In the genomic region with DNA sequence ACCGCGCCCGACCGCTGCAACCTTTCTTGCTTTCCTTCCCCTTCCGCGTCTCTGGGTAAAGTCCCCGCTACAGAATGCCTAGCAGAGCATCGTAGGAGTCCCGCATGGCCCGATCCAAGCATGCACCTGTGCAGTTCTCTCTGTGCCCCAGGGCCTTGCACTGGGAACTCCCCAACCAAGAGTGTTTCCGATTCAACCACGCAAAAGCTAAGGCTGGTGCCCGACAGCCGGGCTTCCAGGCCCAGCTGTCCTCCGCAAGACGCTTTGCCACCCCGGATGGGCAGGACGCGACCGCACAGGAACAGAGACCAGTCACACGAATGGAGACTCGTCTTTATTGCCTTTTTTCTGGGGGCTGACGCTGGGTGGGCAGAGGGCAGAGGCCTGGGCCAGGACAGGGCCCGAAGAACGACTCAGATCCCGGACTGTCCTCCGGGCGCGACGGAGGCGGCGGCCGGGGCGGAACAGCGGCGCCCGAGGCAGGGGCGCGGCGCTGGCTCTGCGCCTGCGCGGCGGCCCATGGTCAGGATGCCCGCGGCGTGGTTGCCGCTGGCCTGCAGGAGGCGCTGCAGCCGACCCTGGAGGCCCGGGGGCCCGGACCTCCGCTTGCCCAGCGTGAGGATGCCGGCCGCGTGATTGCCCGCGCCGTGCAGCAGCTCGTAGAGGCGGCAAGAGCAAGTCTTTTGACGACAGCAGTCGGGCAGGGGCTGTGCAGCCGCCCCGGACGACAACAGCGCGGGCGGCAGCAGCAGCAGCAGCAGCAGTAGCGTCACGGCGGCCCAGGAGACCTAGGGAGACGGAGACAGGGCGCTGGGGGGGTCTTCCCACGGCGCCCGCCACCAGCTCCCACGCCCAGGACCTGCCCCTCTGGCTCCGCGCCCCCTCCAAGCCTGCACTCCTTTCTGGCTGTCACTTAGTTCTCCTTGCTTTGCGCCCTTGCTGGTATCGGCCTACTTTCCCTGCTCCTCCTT, we compare ENCODE assay signal across 8 cellular contexts. TPM values are rescaled to one million over a fixed set of nuclear protein-coding genes. Genes with fewer than 3 reads are reported as not detected.
DNase-seq lines count a peak whose midpoint lies in the region; ATAC-seq, FAIRE-seq and TF ChIP-seq lines count a peak whose summit lies in the region.

No MANE protein-coding gene starts in this region.

- peak overlapping the region; percentile 93 to 96 for H3K4me2 ChIP-seq in H1 (ENCODE audit: insufficient read depth in 1 of 2, low read depth in 2 of 2, low read length in 2 of 2)

- 17% methylated on average over 56 of the region's 83 CpGs; no CpG with 5 or more reads in 1 of the 2 experiments for WGBS in H1 (ENCODE audit: extremely low coverage in 1 of 2, insufficient coverage in 1 of 2, insufficient read length in 1 of 2, insufficient replicate concordance in 2 of 2, low coverage in 1 of 2, low lambda C conversion rate in 2 of 2, missing lambda C conversion rate in 1 of 2), 2 experiments

- no peak overlapping the region for H2BK20ac ChIP-seq in H1 (ENCODE audit: low read length)

- H3K79me1 ChIP-seq in H1 (ENCODE audit: low read depth, low read length): no peaks in the 10 kb centered on the region

- 0 out of 7 replicates have a peak overlapping the region, but pooled peaks of 1 of the 4 experiments have one; percentile 36 for H3K9ac ChIP-seq in H1 (replicated peaks in 1 of 4; ENCODE audit: extremely low read depth in 1 of 4, low read depth in 3 of 4, low read length in 3 of 4)

- peaks cover 7 to 55% (median 41%) of the 10 kb centered on the region in 4 experiments for H3K27me3 ChIP-seq in H1 (replicated peaks in 1 of 4; ENCODE audit: control insufficient read depth in 3 of 4, extremely low read depth in 1 of 4, insufficient read depth in 3 of 4, low read length in 3 of 4)

- H3K36me3 Mint-ChIP-seq in activated CD8-positive, alpha-beta T cell treated with anti-CD3 and anti-CD28 coated beads for 36 hours (ENCODE audit: low read depth): no peaks in the 10 kb centered on the region

- 0 out of 3 replicates have a peak, but pooled peaks of 1 of the 2 experiments have one; percentile 72 for TF ChIP-seq EP300 in H1 (IDR thresholded peaks at IDR 0.05; ENCODE audit: borderline replicate concordance in 1 of 2, low read depth in 2 of 2, low read length in 2 of 2)

- TF ChIP-seq RAD21 in H1 (IDR thresholded peaks at IDR 0.05 in 1 of 2, conservative IDR thresholded peaks at IDR 0.05 in 1 of 2; ENCODE audit: low read depth in 2 of 2, low read length in 2 of 2): peak; percentile 31 to 71; a peak in 3 of 4 replicates

- H2BK120ac ChIP-seq in H1 (replicated peaks; ENCODE audit: low read depth, low read length): no peak overlapping the region

- peaks cover 0 to 17% (median 15%) of the 10 kb centered on the region in 4 experiments; a peak in 5 of 7 replicates for H3K4me1 ChIP-seq in H1 (replicated peaks in 1 of 4; ENCODE audit: control insufficient read depth in 3 of 4, insufficient read depth in 4 of 4, low read length in 3 of 4)

- POLR2A ChIA-PET in activated CD8-positive, alpha-beta T cell treated with anti-CD3 and anti-CD28 coated beads for 36 hours (lab: Charles Lee): interaction anchor here (1.0 to 1.6 kb wide), 5 partner anchors 10 to 205 kb away, joined by 3 to 5 read pairs (median 4); partner anchors contain the start of genes GHDC, STAT5A and STAT5B
- POLR2A ChIA-PET in H1 (lab: Charles Lee; ENCODE audit: partially characterized antibody): interaction anchor here (1.0 to 1.2 kb wide), 4 partner anchors 10 to 240 kb away, joined by 3 to 7 read pairs (median 4); partner anchors contain the start of gene GHDC

- intact Hi-C loops in activated CD8-positive, alpha-beta T cell treated with anti-CD3 and anti-CD28 coated beads for 36 hours (cut with micrococcal nuclease): no loop called here

- no peak overlapping the region for H2AK5ac ChIP-seq in H1 (ENCODE audit: low read depth, low read length)

- H3K4me1 Mint-ChIP-seq in activated CD8-positive, alpha-beta T cell treated with anti-CD3 and anti-CD28 coated beads for 36 hours (ENCODE audit: low read depth): peaks cover 38% of the 10 kb centered on the region

- no peak overlapping the region for H3K4ac ChIP-seq in H1 (replicated peaks; ENCODE audit: insufficient read length, low read depth, low read length)

- H4K91ac ChIP-seq in H1 (replicated peaks; ENCODE audit: insufficient read length, low read length): peak overlapping the region; percentile 75

- DNase-seq in NCI-H524 (lab: John Stamatoyannopoulos, UW) (peak; percentile 59 to 83), H1 (ENCODE audit: low read depth in 1 of 2, low spot score in 2 of 2) (peak in 1 of 2 experiments; percentile 94), mesenteric fat pad (ENCODE audit: low spot score) (peak; percentile 95), middle frontal gyrus (ENCODE audit: extremely low spot score, low spot score) (no peak)
- peak; percentile 79 for DNase-seq in activated CD8-positive, alpha-beta T cell treated with anti-CD3 and anti-CD28 coated beads for 36 hours
- DNase-seq in stimulated activated CD8-positive, alpha-beta memory T cell treated with anti-CD3 and anti-CD28 coated beads, Interleukin-12 subunit alpha, Interleukin-12 subunit beta, amount 100 ng/mL, for 4 hours (ENCODE audit: low read depth): peak; percentile 65

- H2AFZ ChIP-seq in H1 (ENCODE audit: low read length): peak overlapping the region; percentile 97

- no peaks in the 10 kb centered on the region for H3K9me3 Mint-ChIP-seq in activated CD8-positive, alpha-beta T cell treated with anti-CD3 and anti-CD28 coated beads for 36 hours

- no peak for FAIRE-seq in H1 (lab: Jason Lieb, UNC)

- peaks cover 21% of the 10 kb centered on the region for H3K27me3 Mint-ChIP-seq in activated CD8-positive, alpha-beta T cell treated with anti-CD3 and anti-CD28 coated beads for 36 hours

- TF ChIP-seq CTCF in activated CD8-positive, alpha-beta T cell treated with anti-CD3 and anti-CD28 coated beads for 36 hours (IDR thresholded peaks at IDR 0.05): peak; percentile 93
- TF ChIP-seq CTCF in H1 (IDR thresholded peaks at IDR 0.05; ENCODE audit: control extremely low read depth in 1 of 3, insufficient read depth in 1 of 3, low read depth in 1 of 3, low read length in 3 of 3): peak; percentile 88 to 95 (median 91)

- H2BK15ac ChIP-seq in H1 (ENCODE audit: low read length): peak overlapping the region; percentile 34; the same call in 1 of the 2 replicates

- no peak overlapping the region for H3K23ac ChIP-seq in H1 (ENCODE audit: insufficient read length)

- no peaks in the 10 kb centered on the region for H3K79me2 ChIP-seq in H1 (ENCODE audit: control insufficient read depth in 1 of 2, insufficient read depth in 2 of 2, low read length in 2 of 2)

- H4K8ac ChIP-seq in H1 (ENCODE audit: extremely low read depth, insufficient read depth, low read length): peak overlapping the region; percentile 1; the same call in 1 of the 2 replicates

- H3K23me2 ChIP-seq in H1 (ENCODE audit: low read depth, low read length): peaks cover 13% of the 10 kb centered on the region; the same call in 1 of the 2 replicates

- H3K18ac ChIP-seq in H1 (ENCODE audit: extremely low read depth, low read length): peak overlapping the region; percentile 96

- H4K5ac ChIP-seq in H1 (ENCODE audit: insufficient read length, low read depth, low read length): no peak overlapping the region

- no peak overlapping the region for H2BK5ac ChIP-seq in H1 (ENCODE audit: low read depth, low read length)

- peak overlapping the region; percentile 80 for H3K27ac Mint-ChIP-seq in activated CD8-positive, alpha-beta T cell treated with anti-CD3 and anti-CD28 coated beads for 36 hours

- peak overlapping the region; percentile 60; the same call in 1 of the 2 replicates for H2BK12ac ChIP-seq in H1 (ENCODE audit: low read depth, low read length)

- no peaks in the 10 kb centered on the region for H4K20me1 ChIP-seq in H1 (replicated peaks in 1 of 2; ENCODE audit: control insufficient read depth in 1 of 2, insufficient read depth in 2 of 2, low read length in 2 of 2)

- no peaks in the 10 kb centered on the region for H3K9me3 ChIP-seq in H1 (ENCODE audit: insufficient read depth in 2 of 2, low read depth in 1 of 2, low read length in 1 of 2)

- H3K36me3 ChIP-seq in H1 (ENCODE audit: control insufficient read depth in 2 of 4, insufficient read depth in 4 of 4, low read length in 3 of 4): no peaks in the 10 kb centered on the region

- CTCF ChIA-PET in activated CD8-positive, alpha-beta T cell treated with anti-CD3 and anti-CD28 coated beads for 36 hours (lab: Charles Lee): interaction anchor here (0.5 to 1.7 kb wide), 19 partner anchors 9 to 365 kb away, joined by 3 to 6 read pairs (median 3); partner anchors contain the start of genes GHDC and NAGLU
- CTCF ChIA-PET in H1 (lab: Charles Lee; ENCODE audit: partially characterized antibody): interaction anchor here (0.7 to 1.9 kb wide), 13 partner anchors 10 to 132 kb away, joined by 3 to 9 read pairs (median 4); partner anchors contain the start of gene GHDC

- H3K4me3 Mint-ChIP-seq in activated CD8-positive, alpha-beta T cell treated with anti-CD3 and anti-CD28 coated beads for 36 hours: peak overlapping the region; percentile 82

- H3K56ac ChIP-seq in H1 (replicated peaks; ENCODE audit: insufficient read length, low read depth, low read length): no peak overlapping the region

- TF ChIP-seq POLR2A in GM15510 (IDR thresholded peaks at IDR 0.05; ENCODE audit: borderline replicate concordance, extremely low read depth, insufficient read length) (peak; percentile 77), H1 (IDR thresholded peaks at IDR 0.05; ENCODE audit: control extremely low read depth in 1 of 2, low read depth in 2 of 2, low read length in 2 of 2) (no peak)

- peak overlapping the region; percentile 49 to 71 (median 66) for H3K4me3 ChIP-seq in H1 (ENCODE audit: extremely low read depth in 1 of 4, insufficient read depth in 2 of 4, low read depth in 3 of 4, low read length in 4 of 4)

- peak; percentile 64 for ATAC-seq in HG03025 (IDR thresholded peaks at IDR 0.05; ENCODE audit: low FRiP score, unreplicated experiment)
- peak; percentile 75 for ATAC-seq in activated CD8-positive, alpha-beta T cell treated with anti-CD3 and anti-CD28 coated beads for 36 hours

- H3K14ac ChIP-seq in H1 (ENCODE audit: insufficient read length): no peak overlapping the region

- no peak overlapping the region for H3K27ac ChIP-seq in H1 (ENCODE audit: low read depth, low read length)

RNA-seq across cellular contexts. Expression of gene HCRT, which starts 1.2 kb away (rescaled TPM):
- total RNA-seq in activated CD8-positive, alpha-beta T cell treated with anti-CD3 and anti-CD28 coated beads for 36 hours: not detected
- not detected in 2 replicates for total RNA-seq in H1 (2021; fragmentation: NEBNext Ultra II Directional; extraction: Animal tissue kit (Norgen Biotek cat#: 25700))
- polyA plus RNA-seq in H1 (2011; rRNA removed): not detected in 2 replicates
- polyA plus RNA-seq in H1 (2011; cell fraction: cytosol; rRNA removed): not detected
- not detected for polyA plus RNA-seq in H1 (2011; cell fraction: nucleus; rRNA removed)
- polyA plus RNA-seq in H1 (2012, experiment 1 of 2): not detected in 4 replicates
- polyA plus RNA-seq in H1 (2012, experiment 2 of 2): not detected
- polyA plus RNA-seq in H1 (2013, experiment 1 of 2): 0.22 TPM
- 0.28 TPM for polyA plus RNA-seq in H1 (2013, experiment 2 of 2)
- polyA minus RNA-seq in H1 (2011; rRNA and poly(A)+ RNA removed): not detected in 2 replicates
- polyA minus RNA-seq in H1 (2011; cell fraction: cytosol; rRNA and poly(A)+ RNA removed): not detected
- polyA minus RNA-seq in H1 (2011; cell fraction: nucleus; rRNA and poly(A)+ RNA removed): not detected
- not detected for total RNA-seq in mesenteric fat pad

RNA-seq across cellular contexts. Expression of gene KCNH4, which starts 3.1 kb away (rescaled TPM):
- total RNA-seq in activated CD8-positive, alpha-beta T cell treated with anti-CD3 and anti-CD28 coated beads for 36 hours: under 1 TPM; 0.38 to 0.43 TPM
- total RNA-seq in H1 (2021; fragmentation: NEBNext Ultra II Directional; extraction: Animal tissue kit (Norgen Biotek cat#: 25700)): 0.47 and 0.59 TPM in 2 replicates
- 0.44 and 0.53 TPM in 2 replicates for polyA plus RNA-seq in H1 (2011; rRNA removed)
- polyA plus RNA-seq in H1 (2011; cell fraction: cytosol; rRNA removed): 0.40 TPM
- polyA plus RNA-seq in H1 (2011; cell fraction: nucleus; rRNA removed): 1.4 TPM
- 0.13 to 0.37 TPM (median 0.26 TPM) in 4 replicates for polyA plus RNA-seq in H1 (2012, experiment 1 of 2)
- 0.17 TPM for polyA plus RNA-seq in H1 (2012, experiment 2 of 2)
- polyA plus RNA-seq in H1 (2013, experiment 1 of 2): 0.41 TPM
- polyA plus RNA-seq in H1 (2013, experiment 2 of 2): 0.46 TPM
- polyA minus RNA-seq in H1 (2011; rRNA and poly(A)+ RNA removed): 0.59 and 0.69 TPM in 2 replicates
- not detected for polyA minus RNA-seq in H1 (2011; cell fraction: cytosol; rRNA and poly(A)+ RNA removed)
- polyA minus RNA-seq in H1 (2011; cell fraction: nucleus; rRNA and poly(A)+ RNA removed): 0.60 TPM
- total RNA-seq in mesenteric fat pad: 0.55 TPM

RNA-seq across cellular contexts. Expression of gene GHDC, which starts 10.3 kb away (rescaled TPM):
- 10 to 100 TPM; 12.3 to 14.9 TPM for total RNA-seq in activated CD8-positive, alpha-beta T cell treated with anti-CD3 and anti-CD28 coated beads for 36 hours
- total RNA-seq in H1 (2021; fragmentation: NEBNext Ultra II Directional; extraction: Animal tissue kit (Norgen Biotek cat#: 25700)): 7.1 and 7.4 TPM in 2 replicates
- 8.1 and 14.8 TPM in 2 replicates for polyA plus RNA-seq in H1 (2011; rRNA removed)
- polyA plus RNA-seq in H1 (2011; cell fraction: cytosol; rRNA removed): 8.8 TPM
- 16.4 TPM for polyA plus RNA-seq in H1 (2011; cell fraction: nucleus; rRNA removed)
- 5.4 to 9.7 TPM (median 8.9 TPM) in 4 replicates for polyA plus RNA-seq in H1 (2012, experiment 1 of 2)
- 8.8 TPM for polyA plus RNA-seq in H1 (2012, experiment 2 of 2)
- polyA plus RNA-seq in H1 (2013, experiment 1 of 2): 9.0 TPM
- 9.0 TPM for polyA plus RNA-seq in H1 (2013, experiment 2 of 2)
- 5.4 and 7.0 TPM in 2 replicates for polyA minus RNA-seq in H1 (2011; rRNA and poly(A)+ RNA removed)
- 5.5 TPM for polyA minus RNA-seq in H1 (2011; cell fraction: cytosol; rRNA and poly(A)+ RNA removed)
- 5.1 TPM for polyA minus RNA-seq in H1 (2011; cell fraction: nucleus; rRNA and poly(A)+ RNA removed)
- total RNA-seq in mesenteric fat pad: 20.0 TPM

RNA-seq across cellular contexts. Expression of gene RAB5C, which starts 29.2 kb away (rescaled TPM):
- total RNA-seq in activated CD8-positive, alpha-beta T cell treated with anti-CD3 and anti-CD28 coated beads for 36 hours: 10 to 100 TPM; 30.7 to 32.5 TPM
- total RNA-seq in H1 (2021; fragmentation: NEBNext Ultra II Directional; extraction: Animal tissue kit (Norgen Biotek cat#: 25700)): 67.1 and 67.7 TPM in 2 replicates
- polyA plus RNA-seq in H1 (2011; rRNA removed): 123 and 150 TPM in 2 replicates
- 110 TPM for polyA plus RNA-seq in H1 (2011; cell fraction: cytosol; rRNA removed)
- 81.4 TPM for polyA plus RNA-seq in H1 (2011; cell fraction: nucleus; rRNA removed)
- 70.1 to 88.8 TPM (median 82.2 TPM) in 4 replicates for polyA plus RNA-seq in H1 (2012, experiment 1 of 2)
- 94.1 TPM for polyA plus RNA-seq in H1 (2012, experiment 2 of 2)
- polyA plus RNA-seq in H1 (2013, experiment 1 of 2): 76.8 TPM
- polyA plus RNA-seq in H1 (2013, experiment 2 of 2): 72.7 TPM
- 52.5 and 59.7 TPM in 2 replicates for polyA minus RNA-seq in H1 (2011; rRNA and poly(A)+ RNA removed)
- 38.7 TPM for polyA minus RNA-seq in H1 (2011; cell fraction: cytosol; rRNA and poly(A)+ RNA removed)
- polyA minus RNA-seq in H1 (2011; cell fraction: nucleus; rRNA and poly(A)+ RNA removed): 22.6 TPM
- 180 TPM for total RNA-seq in mesenteric fat pad
